8 cellular contexts compared by ENCODE assay signal in genomic region chr10:124152139-124152780, GRCh38. TPM values are rescaled to one million over a fixed set of nuclear protein-coding genes. Genes with fewer than 3 reads are reported as not detected.
A peak's percentile ranks its signal among the peaks of the same experiment; 100 is the strongest.
DNase-seq lines count a peak whose midpoint lies in the region; ATAC-seq and TF ChIP-seq lines count a peak whose summit lies in the region.

No MANE protein-coding gene starts in this region.

- POLR2A ChIA-PET in SK-N-SH (lab: Yijun Ruan, JAX): no interaction called here

- no peak for TF ChIP-seq CTCF in DND-41 (IDR thresholded peaks at IDR 0.05; ENCODE audit: borderline replicate concordance, extremely low read depth, low read length, poor library complexity, severe bottlenecking)
- no peak for TF ChIP-seq CTCF in SK-N-SH (IDR thresholded peaks at IDR 0.05)

- no peak overlapping the region for H3K4ac ChIP-seq in trophoblast cell (ENCODE audit: low read depth, low read length)

- no CpG with 5 or more reads among the region's 25 CpGs for WGBS in trophoblast cell (ENCODE audit: extremely low coverage, insufficient coverage, insufficient read length)
- 60% methylated on average over 17 of the region's 25 CpGs for WGBS in SK-N-SH (ENCODE audit: low lambda C conversion rate)

- H4K20me1 ChIP-seq in DND-41 (ENCODE audit: insufficient read depth, low read length) (no peaks in the 10 kb centered on the region), SK-N-SH (ENCODE audit: insufficient read depth) (no peaks in the 10 kb centered on the region)

- H4K12ac ChIP-seq in trophoblast cell (ENCODE audit: low read depth, low read length): no peak overlapping the region

- H3K36me3 ChIP-seq in DND-41 (ENCODE audit: insufficient read depth, low read length) (no peaks in the 10 kb centered on the region), NT2/D1 (ENCODE audit: insufficient read depth, insufficient read length, low read length) (no peaks in the 10 kb centered on the region), trophoblast cell (ENCODE audit: control insufficient read depth in 1 of 2, insufficient read depth in 2 of 2, low read length in 2 of 2) (no peaks in the 10 kb centered on the region), SK-N-SH (replicated peaks in 1 of 2; ENCODE audit: control insufficient read depth in 1 of 2, insufficient read depth in 2 of 2, low read length in 1 of 2) (no peaks in the 10 kb centered on the region)

- DNase-seq in DND-41: peak; percentile 54
- no peak for DNase-seq in NT2/D1 (ENCODE audit: low read depth, low spot score)
- DNase-seq in fibroblast of the conjunctiva (ENCODE audit: low read depth): peak; percentile 69
- DNase-seq in trophoblast cell: peak; percentile 90 to 92
- DNase-seq in activated naive CD4-positive, alpha-beta T cell treated with anti-CD3 and anti-CD28 coated beads, Interleukin-2, amount 50 U/mL, for 16 hours: no peak
- no peak for DNase-seq in SK-N-SH
- no peak for DNase-seq in NCI-H2171 (lab: John Stamatoyannopoulos, UW)

- no peaks in the 10 kb centered on the region for H3K9me3 ChIP-seq in DND-41 (ENCODE audit: insufficient read depth, low read length, severe bottlenecking)
- peaks cover 6% of the 10 kb centered on the region; the same call in 1 of the 2 replicates for H3K9me3 ChIP-seq in NT2/D1 (ENCODE audit: insufficient read depth, low read length)
- peaks cover 15% of the 10 kb centered on the region for H3K9me3 ChIP-seq in trophoblast cell (ENCODE audit: insufficient read depth, low read depth, low read length)
- H3K9me3 ChIP-seq in SK-N-SH: no peaks in the 10 kb centered on the region

- CTCF ChIA-PET in SK-N-SH (lab: Yijun Ruan, JAX): interaction anchor here (1.0 to 1.5 kb wide), 4 partner anchors 20 to 236 kb away, joined by 3 read pairs; no protein-coding TSS in a partner anchor

- H3K79me2 ChIP-seq in DND-41 (ENCODE audit: insufficient read depth, low read length): peaks cover 2% of the 10 kb centered on the region; the same call in 1 of the 2 replicates
- H3K79me2 ChIP-seq in trophoblast cell (ENCODE audit: control insufficient read depth, insufficient read depth, low read length, poor library complexity): no peaks in the 10 kb centered on the region
- no peaks in the 10 kb centered on the region for H3K79me2 ChIP-seq in SK-N-SH (ENCODE audit: insufficient read depth)

- H3K9me2 ChIP-seq in SK-N-SH: no peaks in the 10 kb centered on the region

- H3K23ac ChIP-seq in trophoblast cell (ENCODE audit: low read length): no peak overlapping the region

- H3K4me1 ChIP-seq in DND-41 (ENCODE audit: insufficient read depth, low read length): peaks cover 72% of the 10 kb centered on the region
- peaks cover 9% of the 10 kb centered on the region for H3K4me1 ChIP-seq in NT2/D1 (ENCODE audit: insufficient read depth, insufficient read length)
- peaks cover 21 to 42% of the 10 kb centered on the region in 2 experiments for H3K4me1 ChIP-seq in trophoblast cell (ENCODE audit: control insufficient read depth in 1 of 2, insufficient read depth in 2 of 2, low read length in 2 of 2)
- H3K4me1 ChIP-seq in SK-N-SH (ENCODE audit: control insufficient read depth in 1 of 2, insufficient read depth in 2 of 2, low read depth in 1 of 2, low read length in 1 of 2): no peaks in the 10 kb centered on the region; a peak in 1 of 4 replicates

- H3K27ac ChIP-seq in DND-41 (ENCODE audit: low read length) (peak overlapping the region; percentile 94), trophoblast cell (ENCODE audit: low read depth, low read length) (no peak overlapping the region), SK-N-SH (ENCODE audit: low read depth in 2 of 2, low read length in 1 of 2) (no peak overlapping the region)

- H3K14ac ChIP-seq in trophoblast cell (ENCODE audit: low read length): peak overlapping the region; percentile 32

- peak overlapping the region; percentile 13 for H2BK5ac ChIP-seq in trophoblast cell (ENCODE audit: low read depth, low read length, poor library complexity)

- no peak for ATAC-seq in DND-41 (ENCODE audit: insufficient read depth, low read depth)
- no peak for ATAC-seq in GM18502 (IDR thresholded peaks at IDR 0.05; ENCODE audit: poor library complexity, unreplicated experiment)

- TF ChIP-seq EP300 in SK-N-SH (IDR thresholded peaks at IDR 0.05; ENCODE audit: borderline replicate concordance in 1 of 2, low read depth in 1 of 2, low read length in 1 of 2): no peak

- H2AFZ ChIP-seq in DND-41 (ENCODE audit: low read depth, low read length) (no peak overlapping the region), trophoblast cell (ENCODE audit: insufficient read depth, low read length, poor library complexity) (peak overlapping the region; percentile 35), SK-N-SH (ENCODE audit: low read depth) (no peak overlapping the region)

- H2BK12ac ChIP-seq in trophoblast cell (ENCODE audit: low read length): peak overlapping the region; percentile 68

- peaks cover 14% of the 10 kb centered on the region for H3K79me1 ChIP-seq in trophoblast cell (ENCODE audit: low read length)

- peak overlapping the region; percentile 45 for H4K91ac ChIP-seq in trophoblast cell (ENCODE audit: low read depth, low read length)

- TF ChIP-seq RAD21 in SK-N-SH (IDR thresholded peaks at IDR 0.05; ENCODE audit: low read length): no peak

- no peak overlapping the region for H3K4me3 ChIP-seq in DND-41 (ENCODE audit: low read depth in 1 of 2, low read length in 2 of 2)
- H3K4me3 ChIP-seq in NT2/D1 (ENCODE audit: insufficient read length, low read depth): no peak overlapping the region
- no peak overlapping the region for H3K4me3 ChIP-seq in trophoblast cell (ENCODE audit: low read depth, low read length)
- H3K4me3 ChIP-seq in SK-N-SH (ENCODE audit: low read depth in 2 of 2, low read length in 1 of 2): no peak overlapping the region

- no peak overlapping the region for H3K18ac ChIP-seq in trophoblast cell (ENCODE audit: low read length)

- H3K4me2 ChIP-seq in DND-41 (ENCODE audit: insufficient read depth, low read length): peak overlapping the region; percentile 46
- H3K4me2 ChIP-seq in trophoblast cell (ENCODE audit: low read length): no peak overlapping the region
- no peak overlapping the region for H3K4me2 ChIP-seq in SK-N-SH

- H2AK5ac ChIP-seq in trophoblast cell (ENCODE audit: low read length): peak overlapping the region; percentile 79

- peak overlapping the region; percentile 57 for H4K8ac ChIP-seq in trophoblast cell (ENCODE audit: low read depth, low read length)

- H2BK120ac ChIP-seq in trophoblast cell (ENCODE audit: insufficient read depth, low read length, poor library complexity): peak overlapping the region; percentile 60

- no peaks in the 10 kb centered on the region for H3F3A ChIP-seq in SK-N-SH (replicated peaks; ENCODE audit: insufficient read depth)

- peak overlapping the region; percentile 50 for H3K9ac ChIP-seq in DND-41 (ENCODE audit: low read depth, low read length)
- H3K9ac ChIP-seq in NT2/D1 (ENCODE audit: insufficient read length, low read depth): peak overlapping the region; percentile 42
- no peak overlapping the region for H3K9ac ChIP-seq in trophoblast cell (ENCODE audit: low read length)
- no peak overlapping the region for H3K9ac ChIP-seq in SK-N-SH

- H3K27me3 ChIP-seq in DND-41 (ENCODE audit: insufficient read depth, low read length, poor library complexity): no peaks in the 10 kb centered on the region
- H3K27me3 ChIP-seq in NT2/D1 (ENCODE audit: insufficient read depth, insufficient read length): no peaks in the 10 kb centered on the region
- no peaks in the 10 kb centered on the region for H3K27me3 ChIP-seq in trophoblast cell (ENCODE audit: insufficient read depth, low read length)
- no peaks in the 10 kb centered on the region for H3K27me3 ChIP-seq in SK-N-SH (ENCODE audit: insufficient read depth)

TF ChIP-seq in SK-N-SH, 30 proteins besides CTCF, POLR2A, EP300 and RAD21 (continues in another document):
- TF ChIP-seq MEF2A (IDR thresholded peaks at IDR 0.05; ENCODE audit: borderline replicate concordance, low read depth) (no peak), ELF1 (IDR thresholded peaks at IDR 0.05) (no peak), JUND (IDR thresholded peaks at IDR 0.05) (no peak), FOXM1 (IDR thresholded peaks at IDR 0.05; ENCODE audit: low read depth) (no peak), RCOR1 (IDR thresholded peaks at IDR 0.05; ENCODE audit: low read length) (no peak), RXRA (IDR thresholded peaks at IDR 0.05; ENCODE audit: borderline replicate concordance, low read depth) (no peak), FOSL2 (IDR thresholded peaks at IDR 0.05; ENCODE audit: borderline replicate concordance, low read depth) (no peak), CHD2 (IDR thresholded peaks at IDR 0.05; ENCODE audit: low read length, partially characterized antibody) (no peak), GATA2 (CRISPR knock-in tag; IDR thresholded peaks at IDR 0.05) (no peak), ZBTB33 (IDR thresholded peaks at IDR 0.05; ENCODE audit: borderline replicate concordance, low read depth) (no peak), FOXJ3 (CRISPR knock-in tag; IDR thresholded peaks at IDR 0.05) (no peak)

RNA-seq across cellular contexts. Expression of gene CHST15, which starts 58.9 kb away (rescaled TPM):
- polyA plus RNA-seq in trophoblast cell (2013): 2.6 TPM in 2 replicates
- 0.02 TPM in 2 replicates for polyA plus RNA-seq in SK-N-SH (2012; rRNA removed)
- 0.01 and 0.05 TPM in 2 replicates for polyA plus RNA-seq in SK-N-SH (2012; cell fraction: cytosol; rRNA removed)
- polyA plus RNA-seq in SK-N-SH (2012; cell fraction: nucleus; rRNA removed): 0.02 and 0.06 TPM in 2 replicates

Comparison
In these comparisons a context has a peak if more than half of its experiments do, and no peak if none do; other contexts are left out.
1. DNase-seq: peak in DND-41 (single experiment), fibroblast of the conjunctiva (single experiment) and trophoblast cell (2 of 2); none in NT2/D1 (single experiment), activated naive CD4-positive, alpha-beta T cell treated with anti-CD3 and anti-CD28 coated beads, Interleukin-2, amount 50 U/mL, for 16 hours (single experiment), SK-N-SH (single experiment) and NCI-H2171 (single experiment).
2. H3K9ac ChIP-seq: peak in DND-41 (single experiment) and NT2/D1 (single experiment); none in trophoblast cell (single experiment) and SK-N-SH (single experiment).